Comparison of ENCODE assay signal across 1 cellular context in the genomic region with DNA sequence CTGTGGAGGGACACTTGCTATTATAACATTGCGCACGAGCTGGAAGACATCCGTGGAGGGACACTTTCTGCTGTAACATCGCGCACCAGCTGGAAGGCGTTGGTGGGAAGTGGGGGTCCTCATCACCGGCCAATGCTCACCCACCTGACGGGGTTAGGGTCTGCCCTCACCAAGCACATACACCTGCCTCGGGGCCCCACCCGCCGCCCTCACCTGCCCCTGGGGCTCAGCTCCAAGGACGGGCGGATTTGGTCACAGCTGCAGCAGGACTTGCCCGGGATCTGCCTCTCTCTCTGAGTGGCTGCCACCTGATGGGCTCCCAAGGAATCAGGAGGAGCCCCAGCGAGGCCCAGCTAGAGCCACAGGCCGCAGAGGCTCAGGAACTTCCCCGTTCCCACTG.
TF ChIP-seq lines count a peak whose summit lies in the region.

No MANE protein-coding gene starts in this region.

TF ChIP-seq in WTC11, 78 proteins besides CTCF, POLR2A, EP300 and RAD21 (continued from another document):
- TF ChIP-seq ZNF671 (CRISPR knock-in tag; IDR thresholded peaks at IDR 0.05), result no peak
